Comparison of ENCODE assay signal across 10 cellular contexts in the genomic region with DNA sequence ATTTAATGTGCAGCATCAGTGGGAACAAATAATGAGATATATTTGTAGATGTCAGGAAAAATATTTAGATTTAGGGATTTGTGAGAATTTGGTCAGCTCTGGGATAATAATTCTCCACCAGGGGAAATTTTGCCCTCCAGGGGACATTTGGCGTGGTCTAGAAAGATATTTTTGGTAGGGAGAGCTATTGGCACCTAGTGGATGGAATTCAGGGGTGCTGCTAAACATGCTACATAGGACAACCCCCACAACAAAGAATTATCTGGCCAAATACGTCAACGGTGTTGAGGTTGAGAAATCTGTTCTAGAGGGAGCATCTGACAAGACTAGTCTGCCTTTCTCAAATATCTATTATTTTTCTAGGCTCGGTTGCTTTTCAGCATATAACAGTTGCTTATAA. TPM values are rescaled to one million over a fixed set of nuclear protein-coding genes. Genes with fewer than 3 reads are reported as not detected.
A peak's percentile ranks its signal among the peaks of the same experiment; 100 is the strongest.
DNase-seq lines count a peak whose midpoint lies in the region; ATAC-seq and TF ChIP-seq lines count a peak whose summit lies in the region.
"Had no signal": no experiment of that assay in that cellular context is flagged by ENCODE, and none has a peak within 500 bp of the region (broad histone marks: within the 10 kb centered on the region; RNA-seq: fewer than 3 reads in every experiment).

No MANE protein-coding gene starts in this region.

- H3K9me3 Mint-ChIP-seq in natural killer cell = no peaks in the 10 kb centered on the region
- no peaks in the 10 kb centered on the region for H3K9me3 Mint-ChIP-seq in natural killer cell treated with Interleukin-12 subunit alpha and Interleukin-12 subunit beta and Interleukin-15 and Interleukin-18, amount 100 ng/mL, for 72 hours

- no peak overlapping the region for H3K9ac ChIP-seq in iPS-18a (ENCODE audit: low read length)

- H3K4me1 Mint-ChIP-seq in natural killer cell (peaks cover 9 to 10% of the 10 kb centered on the region in 2 donors), T-helper 17 cell (peaks cover 23% of the 10 kb centered on the region)
- peaks cover 6 to 16% of the 10 kb centered on the region in 2 donors for H3K4me1 Mint-ChIP-seq in natural killer cell treated with Interleukin-12 subunit alpha and Interleukin-12 subunit beta and Interleukin-15 and Interleukin-18, amount 100 ng/mL, for 72 hours (ENCODE audit: low read depth in 2 of 2)

- no peak for DNase-seq in natural killer cell
- DNase-seq in natural killer cell treated with Interleukin-12 subunit alpha and Interleukin-12 subunit beta and Interleukin-15 and Interleukin-18, amount 100 ng/mL, for 72 hours (ENCODE audit: low spot score) = no peak
- no peak for DNase-seq in T-helper 17 cell
- peak in 1 of 2 donors; percentile 45 for DNase-seq in uterus
- no peak for DNase-seq in islet precursor cell
- DNase-seq: activated T-cell treated with anti-CD3 and anti-CD28 coated beads, Interleukin-2, amount 50 U/mL, for 1 hour; NCI-H2171 had no signal

- TF ChIP-seq POLR2A in uterus (IDR thresholded peaks at IDR 0.05) = no peak

- H3K4me3 Mint-ChIP-seq in natural killer cell = peak overlapping the region; percentile 23
- H3K4me3 Mint-ChIP-seq in natural killer cell treated with Interleukin-12 subunit alpha and Interleukin-12 subunit beta and Interleukin-15 and Interleukin-18, amount 100 ng/mL, for 72 hours = no peak overlapping the region
- no peak overlapping the region for H3K4me3 Mint-ChIP-seq in T-helper 17 cell

- H3K4me3 ChIP-seq in iPS-18a (ENCODE audit: low read length) (peak overlapping the region; percentile 86), uterus (no peak overlapping the region)

- ATAC-seq in natural killer cell (no peak), T-helper 17 cell (no peak), HG02759 (IDR thresholded peaks at IDR 0.05; ENCODE audit: unreplicated experiment) (no peak), GM18870 (IDR thresholded peaks at IDR 0.05; ENCODE audit: unreplicated experiment) (no peak)
- no peak for ATAC-seq in natural killer cell treated with Interleukin-12 subunit alpha and Interleukin-12 subunit beta and Interleukin-15 and Interleukin-18, amount 100 ng/mL, for 72 hours

- no peak overlapping the region for H3K27ac ChIP-seq in iPS-18a (ENCODE audit: low read length)
- peak overlapping the region in 1 of 2 donors; percentile 47 for H3K27ac ChIP-seq in uterus

- H3K4me1 ChIP-seq in iPS-18a (ENCODE audit: control insufficient read depth, low read depth, low read length) = peaks cover 6% of the 10 kb centered on the region
- peaks cover 6 to 11% of the 10 kb centered on the region in 2 donors for H3K4me1 ChIP-seq in uterus

- H3K36me3 Mint-ChIP-seq in natural killer cell (no peaks in the 10 kb centered on the region), T-helper 17 cell (ENCODE audit: low read depth) (no peaks in the 10 kb centered on the region)
- H3K36me3 Mint-ChIP-seq in natural killer cell treated with Interleukin-12 subunit alpha and Interleukin-12 subunit beta and Interleukin-15 and Interleukin-18, amount 100 ng/mL, for 72 hours = no peaks in the 10 kb centered on the region

- intact Hi-C loops in natural killer cell (cut with micrococcal nuclease) = loop anchor here (5.0 kb wide), 2 partner anchors 156 to 266 kb away; a partner anchor contains a TSS
- intact Hi-C loops in uterus (cut with DNase I; ENCODE audit: low total_unique reads) = no loop called here

- no peak overlapping the region for H3K27ac Mint-ChIP-seq in natural killer cell
- no peak overlapping the region for H3K27ac Mint-ChIP-seq in natural killer cell treated with Interleukin-12 subunit alpha and Interleukin-12 subunit beta and Interleukin-15 and Interleukin-18, amount 100 ng/mL, for 72 hours
- peak overlapping the region; percentile 4 for H3K27ac Mint-ChIP-seq in T-helper 17 cell

- H3K9me3 ChIP-seq in T-helper 17 cell (ENCODE audit: control insufficient read depth, low read length, poor library complexity, severe bottlenecking) (no peaks in the 10 kb centered on the region), iPS-18a (ENCODE audit: control insufficient read depth, low read depth, low read length) (no peaks in the 10 kb centered on the region), uterus (no peaks in the 10 kb centered on the region)

- H3K36me3 ChIP-seq in iPS-18a (ENCODE audit: control insufficient read depth, low read depth, low read length) (no peaks in the 10 kb centered on the region), uterus (no peaks in the 10 kb centered on the region)

- H3K27me3 ChIP-seq in iPS-18a (ENCODE audit: control insufficient read depth, insufficient read depth, low read length) (no peaks in the 10 kb centered on the region), uterus (no peaks in the 10 kb centered on the region)

- no peak for TF ChIP-seq CTCF in natural killer cell (IDR thresholded peaks at IDR 0.05)
- peak in 3 of 4 experiments; percentile 11 to 50 (median 39) for TF ChIP-seq CTCF in uterus (IDR thresholded peaks at IDR 0.05)

- no peaks in the 10 kb centered on the region for H3K27me3 Mint-ChIP-seq in natural killer cell (ENCODE audit: low read depth in 2 of 2)
- no peaks in the 10 kb centered on the region for H3K27me3 Mint-ChIP-seq in natural killer cell treated with Interleukin-12 subunit alpha and Interleukin-12 subunit beta and Interleukin-15 and Interleukin-18, amount 100 ng/mL, for 72 hours
- no peaks in the 10 kb centered on the region for H3K27me3 Mint-ChIP-seq in T-helper 17 cell

RNA-seq across cellular contexts. Expression of a gene that starts 2.1 kb away (rescaled TPM):
- total RNA-seq in natural killer cell (10 to 100 TPM; 13.4 to 16.1 (median 14.1) TPM), T-helper 17 cell (10 to 100 TPM; 34.7 to 36.8 TPM), uterus (10 to 100 TPM; 12.6 to 41.1 (median 19.0) TPM)
- 10 to 100 TPM; 18.9 to 49.5 TPM for total RNA-seq in natural killer cell treated with Interleukin-12 subunit alpha and Interleukin-12 subunit beta and Interleukin-15 and Interleukin-18, amount 100 ng/mL, for 72 hours

RNA-seq across cellular contexts. Expression of a gene that starts 2.5 kb away (rescaled TPM):
- total RNA-seq in natural killer cell = 10 to 100 TPM; 40.6 to 48.8 (median 41.5) TPM
- total RNA-seq in natural killer cell treated with Interleukin-12 subunit alpha and Interleukin-12 subunit beta and Interleukin-15 and Interleukin-18, amount 100 ng/mL, for 72 hours = 10 to 100 TPM; 53.3 to 60.7 TPM
- 10 to 100 TPM; 21.1 to 27.8 TPM for total RNA-seq in T-helper 17 cell
- 10 to 100 TPM; 13.8 to 37.8 (median 28.4) TPM for total RNA-seq in uterus
